2 cellular contexts compared by ENCODE assay signal in the genomic region with DNA sequence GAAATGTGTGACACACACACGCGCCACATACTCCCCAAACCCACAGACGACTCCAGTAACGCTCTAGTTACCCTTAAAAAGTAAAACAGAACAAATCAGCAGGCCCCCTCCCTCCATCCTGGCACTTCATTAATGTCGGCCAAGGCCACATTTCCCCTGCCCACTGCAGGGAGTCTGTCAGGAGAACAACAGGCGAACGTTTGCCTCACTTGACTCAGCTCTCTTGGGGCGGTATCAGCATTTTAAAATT.
TF ChIP-seq lines count a peak whose summit lies in the region.

No MANE protein-coding gene starts in this region.

TF ChIP-seq in HEK293, 187 proteins besides CTCF, POLR2A, EP300 and RAD21 (continued from another document):
- TF ChIP-seq SCRT2 (tag by site-specific recombination; IDR thresholded peaks at IDR 0.05): 0 out of 2 replicates have a peak, but pooled peaks have one; percentile 27
- no peak for TF ChIP-seq ZNF585B (tag by site-specific recombination; IDR thresholded peaks at IDR 0.05)
- TF ChIP-seq, protein P1, sequence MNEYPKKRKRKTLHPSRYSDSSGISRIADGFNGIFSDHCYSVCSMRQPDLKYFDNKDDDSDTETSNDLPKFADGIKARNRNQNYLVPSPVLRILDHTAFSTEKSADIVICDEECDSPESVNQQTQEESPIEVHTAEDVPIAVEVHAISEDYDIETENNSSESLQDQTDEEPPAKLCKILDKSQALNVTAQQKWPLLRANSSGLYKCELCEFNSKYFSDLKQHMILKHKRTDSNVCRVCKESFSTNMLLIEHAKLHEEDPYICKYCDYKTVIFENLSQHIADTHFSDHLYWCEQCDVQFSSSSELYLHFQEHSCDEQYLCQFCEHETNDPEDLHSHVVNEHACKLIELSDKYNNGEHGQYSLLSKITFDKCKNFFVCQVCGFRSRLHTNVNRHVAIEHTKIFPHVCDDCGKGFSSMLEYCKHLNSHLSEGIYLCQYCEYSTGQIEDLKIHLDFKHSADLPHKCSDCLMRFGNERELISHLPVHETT (tag by site-specific recombination; IDR thresholded peaks at IDR 0.05): no peak
- no peak for TF ChIP-seq ZNF274 (IDR thresholded peaks at IDR 0.05; ENCODE audit: low read length)
- no peak for TF ChIP-seq ZNF274 (tag by site-specific recombination; IDR thresholded peaks at IDR 0.05; ENCODE audit: borderline replicate concordance)
- TF ChIP-seq ZNF501 (tag by site-specific recombination; IDR thresholded peaks at IDR 0.05): 0 out of 2 replicates have a peak, but pooled peaks have one; percentile 50
- no peak for TF ChIP-seq ZNF16 (tag by site-specific recombination; IDR thresholded peaks at IDR 0.05; ENCODE audit: low read depth)
- TF ChIP-seq ZNF785 (tag by site-specific recombination; IDR thresholded peaks at IDR 0.05): no peak
- TF ChIP-seq ZSCAN16 (tag by site-specific recombination; IDR thresholded peaks at IDR 0.05): no peak
- no peak for TF ChIP-seq ZNF19 (tag by site-specific recombination; IDR thresholded peaks at IDR 0.05; ENCODE audit: low read depth)

TF ChIP-seq in HepG2, 621 proteins besides CTCF, POLR2A, EP300 and RAD21 (continued from another document):
- no peak for TF ChIP-seq ZNF816 (CRISPR knock-in tag; IDR thresholded peaks at IDR 0.05; ENCODE audit: borderline replicate concordance)
- 0 out of 2 replicates have a peak, but pooled peaks have one; percentile 19 for TF ChIP-seq ZNF572 (CRISPR knock-in tag; IDR thresholded peaks at IDR 0.05)
- TF ChIP-seq, protein P2, sequence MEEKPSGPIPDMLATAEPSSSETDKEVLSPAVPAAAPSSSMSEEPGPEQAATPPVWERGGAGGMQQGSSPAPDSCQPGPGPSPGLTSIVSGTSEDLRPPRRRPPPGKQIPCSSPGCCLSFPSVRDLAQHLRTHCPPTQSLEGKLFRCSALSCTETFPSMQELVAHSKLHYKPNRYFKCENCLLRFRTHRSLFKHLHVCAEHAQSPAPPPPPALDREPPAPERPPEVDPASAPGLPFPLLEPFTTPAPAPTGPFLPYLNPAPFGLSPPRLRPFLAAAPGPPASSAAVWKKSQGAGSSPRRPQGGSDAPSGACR (CRISPR knock-in tag; IDR thresholded peaks at IDR 0.05): 0 out of 2 replicates have a peak, but pooled peaks have one; percentile 23
- TF ChIP-seq ZNF772 (CRISPR knock-in tag; IDR thresholded peaks at IDR 0.05): peak; percentile 34; the same call in 1 of the 2 replicates
- TF ChIP-seq THAP11 (CRISPR knock-in tag; IDR thresholded peaks at IDR 0.05): no peak
- no peak for TF ChIP-seq ZNF329 (CRISPR knock-in tag; IDR thresholded peaks at IDR 0.05; ENCODE audit: low read depth)
- 0 out of 2 replicates have a peak, but pooled peaks have one; percentile 10 for TF ChIP-seq ZIK1 (CRISPR knock-in tag; IDR thresholded peaks at IDR 0.05; ENCODE audit: borderline replicate concordance, low read depth)
- 0 out of 2 replicates have a peak, but pooled peaks have one; percentile 41 for TF ChIP-seq ZNF878 (CRISPR knock-in tag; IDR thresholded peaks at IDR 0.05)
- TF ChIP-seq NCOA1 (CRISPR knock-in tag; IDR thresholded peaks at IDR 0.05): 0 out of 2 replicates have a peak, but pooled peaks have one; percentile 64
- peak; percentile 21; the same call in 1 of the 2 replicates for TF ChIP-seq IKZF5 (CRISPR knock-in tag; IDR thresholded peaks at IDR 0.05)
- TF ChIP-seq U2AF1 (optimal IDR thresholded peaks at IDR 0.05; ENCODE audit: low read depth, low read length): peak; percentile 60
- TF ChIP-seq ZNF138 (CRISPR knock-in tag; IDR thresholded peaks at IDR 0.05; ENCODE audit: low read depth): 0 out of 2 replicates have a peak, but pooled peaks have one; percentile 31
